Comparison of ENCODE assay signal across 14 cellular contexts in the genomic region with DNA sequence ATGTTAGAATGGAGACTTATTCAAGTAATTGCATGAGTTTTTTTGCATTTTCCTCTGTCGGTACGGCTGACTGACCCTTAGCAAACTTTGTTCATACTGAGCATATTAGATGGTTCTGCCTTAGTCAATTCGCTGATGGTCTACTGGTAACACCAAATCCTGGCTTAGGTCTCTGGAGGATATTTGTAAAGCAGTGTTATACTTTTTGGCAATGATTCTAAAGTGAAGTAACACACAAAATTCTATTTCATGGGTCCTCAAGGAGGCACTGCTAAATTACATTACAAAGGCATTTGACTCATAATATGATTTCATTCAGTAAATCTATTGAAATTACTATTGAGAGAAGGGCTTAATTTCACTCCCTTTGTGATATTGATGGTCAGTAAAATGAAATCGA.
DNase-seq lines count a peak whose midpoint lies in the region; ATAC-seq and TF ChIP-seq lines count a peak whose summit lies in the region.
"Had no signal": no experiment of that assay in that cellular context is flagged by ENCODE, and none has a peak within 500 bp of the region (broad histone marks: within the 10 kb centered on the region; RNA-seq: fewer than 3 reads in every experiment).

No MANE protein-coding gene starts in this region.

- ATAC-seq in Right ventricle myocardium inferior: peak; percentile 23
- ATAC-seq in heart right ventricle: no peak

- intact Hi-C loops in Right ventricle myocardium inferior (cut with DNase I): no loop called here
- intact Hi-C loops in heart right ventricle (cut with DNase I): no loop called here

- H3K27me3 ChIP-seq in heart right ventricle (no peaks in the 10 kb centered on the region), adipocyte (replicated peaks; ENCODE audit: control insufficient read depth, insufficient read depth, low read length) (no peaks in the 10 kb centered on the region)

- no peaks in the 10 kb centered on the region for H3K9me3 ChIP-seq in heart right ventricle
- peaks cover 3% of the 10 kb centered on the region for H3K9me3 ChIP-seq in adipocyte (ENCODE audit: control insufficient read depth, low read length)
- H3K9me3 ChIP-seq: HAP-1 had no signal

- 88 to 90% methylated on average over 4 of the region's 4 CpGs for WGBS in heart right ventricle, 2 donors

- no peak overlapping the region for H3K9ac ChIP-seq in adipocyte (ENCODE audit: low read length)

- no peak for TF ChIP-seq CTCF in heart right ventricle (IDR thresholded peaks at IDR 0.05)
- no peak for TF ChIP-seq CTCF in fibroblast of mammary gland (conservative IDR thresholded peaks at IDR 0.05; ENCODE audit: control insufficient read depth, insufficient read depth, low read depth, low read length)

- H3K36me3 ChIP-seq in heart right ventricle (peaks cover 0 to 7% (median 0%) of the 10 kb centered on the region in 9 donors), adipocyte (ENCODE audit: control insufficient read depth, insufficient read depth, low read length, severe bottlenecking) (no peaks in the 10 kb centered on the region)
- H3K36me3 ChIP-seq: HAP-1 had no signal

- DNase-seq in Right ventricle myocardium inferior (ENCODE audit: missing footprints): no peak
- no peak for DNase-seq in heart right ventricle
- peak; percentile 61 for DNase-seq in adipocyte (ENCODE audit: low read depth)
- DNase-seq in fibroblast of mammary gland (ENCODE audit: low read depth): peak; percentile 78
- peak; percentile 56 for DNase-seq in stromal cell of bone marrow (ENCODE audit: low read depth)
- no peak for DNase-seq in NK-92 (lab: John Stamatoyannopoulos, UW; ENCODE audit: unreplicated experiment)
- no peak for DNase-seq in activated T-cell treated with anti-CD3 and anti-CD28 coated beads, Interleukin-2, amount 50 U/mL, for 48 hours
- no peak for DNase-seq in stimulated activated CD4-positive, alpha-beta T cell treated with anti-CD3 and anti-CD28 coated beads, Interleukin-2, amount 100 ng/mL, for 24 hours
- DNase-seq: NCI-H446; NK-92 treated with Interleukin-12 subunit alpha and Interleukin-12 subunit beta, amount 100 ng/mL, for 24 hours; OCI-M1; RPMI8226 had no signal

- H3K4me1 ChIP-seq in heart right ventricle (no peaks in the 10 kb centered on the region), adipocyte (ENCODE audit: control insufficient read depth, insufficient read depth, low read length) (peaks cover 19% of the 10 kb centered on the region)

- H3K27ac ChIP-seq in heart right ventricle: no peak overlapping the region
- H3K27ac ChIP-seq: C4-2B had no signal

- no peak overlapping the region for H3K4me3 ChIP-seq in heart right ventricle
- H3K4me3 ChIP-seq in adipocyte (ENCODE audit: low read length): no peak overlapping the region
- H3K4me3 ChIP-seq in fibroblast of mammary gland (ENCODE audit: control insufficient read depth, low read depth, low read length): no peak overlapping the region
- H3K4me3 ChIP-seq: HAP-1 had no signal

Comparison
In these comparisons a context has a peak if more than half of its experiments do, and no peak if none do; other contexts are left out.
1. DNase-seq: peak in adipocyte (single experiment), fibroblast of mammary gland (single experiment) and stromal cell of bone marrow (single experiment); none in Right ventricle myocardium inferior (single experiment), heart right ventricle (0 of 2), NK-92 (single experiment), activated T-cell treated with anti-CD3 and anti-CD28 coated beads, Interleukin-2, amount 50 U/mL, for 48 hours (0 of 2) and stimulated activated CD4-positive, alpha-beta T cell treated with anti-CD3 and anti-CD28 coated beads, Interleukin-2, amount 100 ng/mL, for 24 hours (0 of 2).